ENCODE assay signal across 14 cellular contexts in genomic region chr3:16808393-16809107, GRCh38.
A peak's percentile ranks its signal among the peaks of the same experiment; 100 is the strongest.
DNase-seq lines count a peak whose midpoint lies in the region; ATAC-seq and TF ChIP-seq lines count a peak whose summit lies in the region.
"Had no signal": no experiment of that assay in that cellular context is flagged by ENCODE, and none has a peak within 500 bp of the region (broad histone marks: within the 10 kb centered on the region; RNA-seq: fewer than 3 reads in every experiment).

No MANE protein-coding gene starts in this region.

- no peaks in the 10 kb centered on the region for H3K36me3 ChIP-seq in mesenchymal stem cell (ENCODE audit: control insufficient read depth in 1 of 2, insufficient read depth in 2 of 2, low read depth in 1 of 2, low read length in 2 of 2)

- no peak overlapping the region for H3K4me2 ChIP-seq in mesenchymal stem cell (ENCODE audit: low read length, poor library complexity, severe bottlenecking)

- no peak overlapping the region for H2BK15ac ChIP-seq in mesenchymal stem cell (ENCODE audit: low read depth, poor library complexity, severe bottlenecking)

- peaks cover 0 to 4% of the 10 kb centered on the region in 2 experiments for H3K27me3 ChIP-seq in mesenchymal stem cell (ENCODE audit: control insufficient read depth in 1 of 2, insufficient read depth in 1 of 2, low read length in 2 of 2)

- H3K27ac ChIP-seq in mesenchymal stem cell (ENCODE audit: low read length, poor library complexity, severe bottlenecking) = no peak overlapping the region

- H2BK5ac ChIP-seq in mesenchymal stem cell (ENCODE audit: low read depth, low read length, poor library complexity, severe bottlenecking) = no peak overlapping the region

- DNase-seq in NCI-H2171 treated with DMSO at 0.1 percent for 48 hours (lab: John Stamatoyannopoulos, UW) (peak; percentile 3), NCI-H2171 (lab: John Stamatoyannopoulos, UW) (no peak), HFF-Myc (ENCODE audit: extremely low read depth, low read depth) (no peak), cardiac fibroblast (ENCODE audit: low read depth in 2 of 2) (peak; percentile 15 to 16), mesenchymal stem cell (no peak), putamen (ENCODE audit: low spot score) (no peak), A172 (ENCODE audit: low spot score) (no peak)
- DNase-seq: ACHN; CD4-positive, CD25-positive, alpha-beta regulatory T cell; effector CD4-positive, alpha-beta T cell; NCI-H187; T-helper 17 cell had no signal

- H4K8ac ChIP-seq in mesenchymal stem cell (ENCODE audit: low read length) = peak overlapping the region; percentile 23

- 92% methylated on average over 3 of the region's 3 CpGs for WGBS in mesenchymal stem cell

- TF ChIP-seq CTCF in HFF-Myc (IDR thresholded peaks at IDR 0.05; ENCODE audit: low read depth, low read length, missing control alignments) (peak; percentile 2), cardiac fibroblast (IDR thresholded peaks at IDR 0.05; ENCODE audit: low read depth, low read length) (no peak)

- no peak overlapping the region for H4K91ac ChIP-seq in mesenchymal stem cell (ENCODE audit: low read length)

- H3K79me1 ChIP-seq in mesenchymal stem cell (replicated peaks; ENCODE audit: low read length, poor library complexity, severe bottlenecking) = no peaks in the 10 kb centered on the region

- no peak for ATAC-seq in HG02852 (IDR thresholded peaks at IDR 0.05; ENCODE audit: unreplicated experiment)
- ATAC-seq: naive thymus-derived CD4-positive, alpha-beta T cell; T-helper 17 cell had no signal

- H3K14ac ChIP-seq in mesenchymal stem cell (ENCODE audit: low read length in 2 of 2) = no peak overlapping the region

- H2AFZ ChIP-seq in mesenchymal stem cell (ENCODE audit: low read depth, low read length) = no peak overlapping the region

- H3K9ac ChIP-seq in mesenchymal stem cell (ENCODE audit: low read length) = peak overlapping the region; percentile 63

- H3K4me3 ChIP-seq in HFF-Myc (replicated peaks; ENCODE audit: low read depth, low read length) = no peak overlapping the region
- no peak overlapping the region for H3K4me3 ChIP-seq in cardiac fibroblast (replicated peaks in 1 of 2; ENCODE audit: low read depth in 2 of 2, low read length in 2 of 2)
- no peak overlapping the region for H3K4me3 ChIP-seq in mesenchymal stem cell (ENCODE audit: insufficient read depth in 1 of 2, low read depth in 1 of 2, low read length in 2 of 2)

- H3K18ac ChIP-seq in mesenchymal stem cell (ENCODE audit: low read depth in 1 of 2, low read length in 2 of 2) = no peak overlapping the region

- no peaks in the 10 kb centered on the region for H3K4me1 ChIP-seq in mesenchymal stem cell (ENCODE audit: control insufficient read depth, insufficient read depth, low read depth, low read length)

- H3K23ac ChIP-seq in mesenchymal stem cell (ENCODE audit: low read length in 2 of 2) = no peak overlapping the region

- H2AK5ac ChIP-seq in mesenchymal stem cell (ENCODE audit: low read length, severe bottlenecking) = no peak overlapping the region

- H3K9me3 ChIP-seq in mesenchymal stem cell (ENCODE audit: control insufficient read depth, low read length) = no peaks in the 10 kb centered on the region

- no peak overlapping the region for H3K4ac ChIP-seq in mesenchymal stem cell (ENCODE audit: low read depth in 1 of 2, low read length in 2 of 2)

- no peak overlapping the region for H2BK12ac ChIP-seq in mesenchymal stem cell (ENCODE audit: low read length in 2 of 2)

- H2BK120ac ChIP-seq in mesenchymal stem cell (ENCODE audit: low read depth, low read length) = no peak overlapping the region

Comparison
In these comparisons a context has a peak if more than half of its experiments do, and no peak if none do; other contexts are left out.
1. DNase-seq: peak in NCI-H2171 treated with DMSO at 0.1 percent for 48 hours (single experiment) and cardiac fibroblast (2 of 2); none in NCI-H2171 (single experiment), HFF-Myc (single experiment), mesenchymal stem cell (single experiment), putamen (single experiment) and A172 (single experiment).